7 cellular contexts compared by ENCODE assay signal in the genomic region with DNA sequence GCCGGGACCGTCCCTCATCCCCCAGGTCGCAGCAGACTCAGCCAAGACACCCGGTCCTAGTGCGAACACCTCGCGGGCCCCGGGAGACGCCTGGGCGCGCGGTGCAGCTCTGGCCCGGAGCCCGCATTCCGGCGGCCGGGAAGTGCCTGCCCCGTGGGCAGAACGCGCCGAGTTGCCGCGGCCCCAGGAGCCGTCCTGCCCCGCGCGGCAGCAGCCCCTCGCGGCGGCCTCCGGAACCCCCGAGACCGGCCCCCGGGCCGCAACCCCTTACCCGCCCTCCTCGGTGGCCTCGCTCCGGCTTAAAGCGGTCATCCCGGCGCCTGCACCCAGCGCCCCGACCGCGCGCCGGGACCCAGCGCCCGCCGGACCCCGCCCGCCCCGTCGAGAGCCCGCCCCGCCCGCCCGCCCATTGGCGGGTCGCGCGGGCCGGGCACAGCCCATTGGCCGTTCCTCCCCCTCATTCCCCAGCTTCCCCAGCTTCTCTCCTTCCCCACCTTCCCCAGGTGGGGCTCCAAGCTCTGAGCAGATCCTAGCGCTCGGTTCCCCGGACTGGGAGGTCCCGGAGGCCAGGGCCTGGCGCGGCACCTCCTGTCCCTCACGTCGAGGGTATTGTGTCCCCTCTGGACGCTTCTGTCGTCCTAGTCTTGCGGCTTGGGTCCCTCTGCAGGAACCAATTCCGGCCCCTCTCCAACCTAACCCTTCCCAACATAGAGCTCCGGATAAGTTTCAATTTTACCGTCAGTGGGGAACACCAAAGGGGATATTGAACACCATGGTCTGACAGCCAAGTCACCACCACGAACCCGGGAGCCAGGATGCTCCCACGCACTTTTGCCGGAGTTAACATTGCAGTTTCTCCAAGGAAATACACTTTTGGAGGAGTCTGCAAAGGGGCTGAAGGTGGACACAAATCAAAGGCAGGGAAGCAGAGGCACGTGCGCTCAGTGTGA. TPM values are rescaled to one million over a fixed set of nuclear protein-coding genes. Genes with fewer than 3 reads are reported as not detected.
A peak's percentile ranks its signal among the peaks of the same experiment; 100 is the strongest.
DNase-seq lines count a peak whose midpoint lies in the region; ATAC-seq and TF ChIP-seq lines count a peak whose summit lies in the region.

A gene (minus strand): TSS at position 328 of the 950 bp plus-strand sequence.

- H3K4me3 ChIP-seq in right cardiac atrium (ENCODE audit: low read length): peak within 1 kb of the TSS; percentile 57
- H3K4me3 ChIP-seq in sigmoid colon: peak within 1 kb of the TSS; percentile 7 to 57 (median 48)

- DNase-seq in GM13977 (ENCODE audit: low spot score): peak; percentile 85
- peak; percentile 45 for DNase-seq in NCI-H1105 treated with DMSO at 0.1 percent for 48 hours (lab: John Stamatoyannopoulos, UW)
- peak in 1 of 2 donors; percentile 45 for DNase-seq in activated naive CD4-positive, alpha-beta T cell treated with anti-CD3 and anti-CD28 coated beads, Interleukin-2, amount 50 U/mL, for 72 hours (ENCODE audit: low spot score in 2 of 2)
- DNase-seq in right cardiac atrium: peak in 1 of 3 donors; percentile 63
- DNase-seq in sigmoid colon: no peak
- no peak for DNase-seq in OCI-M2 (lab: John Stamatoyannopoulos, UW; ENCODE audit: unreplicated experiment)

- no peak for TF ChIP-seq CTCF in GM13977 (IDR thresholded peaks at IDR 0.05; ENCODE audit: extremely low read depth, insufficient read depth, missing control alignments)
- no peak for TF ChIP-seq CTCF in sigmoid colon (IDR thresholded peaks at IDR 0.05)

- WGBS in right cardiac atrium: 8% methylated on average over 84 of the region's 85 CpGs
- WGBS in sigmoid colon, 2 donors: 13% methylated on average over 85 of the region's 85 CpGs

- peak within 1 kb of the TSS; percentile 60 to 98 for H3K27ac Mint-ChIP-seq in activated naive CD4-positive, alpha-beta T cell treated with anti-CD3 and anti-CD28 coated beads, Interleukin-2, amount 50 U/mL, for 72 hours

- intact Hi-C loops in right cardiac atrium (cut with DNase I) (loop anchor here in 1 of 4 donors (5.0 kb wide), 1 partner anchor 75 kb away; a partner anchor contains a TSS), sigmoid colon (cut with DNase I) (loop anchor here (2.0 to 5.0 kb wide), 2 partner anchors 75 to 90 kb away; a partner anchor contains a TSS)

- TF ChIP-seq POLR2A in sigmoid colon (IDR thresholded peaks at IDR 0.05): no peak

- ATAC-seq in activated naive CD4-positive, alpha-beta T cell treated with anti-CD3 and anti-CD28 coated beads, Interleukin-2, amount 50 U/mL, for 72 hours: peak; percentile 42 to 43
- peak; percentile 43 to 50 for ATAC-seq in right cardiac atrium
- no peak for ATAC-seq in GM21390 (IDR thresholded peaks at IDR 0.05; ENCODE audit: unreplicated experiment)

- no peaks in the 10 kb centered on the region for H3K27me3 ChIP-seq in right cardiac atrium (ENCODE audit: control insufficient read depth, insufficient read depth)
- peaks cover 0 to 38% (median 16%) of the 10 kb centered on the region in 3 donors for H3K27me3 ChIP-seq in sigmoid colon

- H3K9me3 ChIP-seq in right cardiac atrium (ENCODE audit: control insufficient read depth, low read length) (no peaks in the 10 kb centered on the region), sigmoid colon (no peaks in the 10 kb centered on the region)

- H3K4me1 ChIP-seq in right cardiac atrium (ENCODE audit: control insufficient read depth, insufficient read depth, low read length): peaks cover 13% of the 10 kb centered on the region
- H3K4me1 ChIP-seq in sigmoid colon: peaks cover 0 to 11% (median 10%) of the 10 kb centered on the region in 4 donors

- H3K9me3 Mint-ChIP-seq in activated naive CD4-positive, alpha-beta T cell treated with anti-CD3 and anti-CD28 coated beads, Interleukin-2, amount 50 U/mL, for 72 hours: no peaks in the 10 kb centered on the region

- in situ Hi-C loops in GM13977 (cut with MboI; ENCODE audit: low pct_unique_long_range_greater_than_20kb, low sequenced_read_pairs, unreplicated experiment): no loop called here

- peaks cover 12 to 19% of the 10 kb centered on the region in 2 donors for H3K36me3 Mint-ChIP-seq in activated naive CD4-positive, alpha-beta T cell treated with anti-CD3 and anti-CD28 coated beads, Interleukin-2, amount 50 U/mL, for 72 hours

- TF ChIP-seq EP300 in sigmoid colon (IDR thresholded peaks at IDR 0.05): no peak

- H3K27ac ChIP-seq in right cardiac atrium (ENCODE audit: low read length) (no peak within 1 kb of the TSS), sigmoid colon (no peak within 1 kb of the TSS)

- peaks cover 18 to 42% (median 31%) of the 10 kb centered on the region in 4 donors for H3K36me3 ChIP-seq in sigmoid colon

RNA-seq across cellular contexts. Expression of the gene that starts here (rescaled TPM):
- not detected for total RNA-seq in activated naive CD4-positive, alpha-beta T cell treated with anti-CD3 and anti-CD28 coated beads, Interleukin-2, amount 50 U/mL, for 72 hours
- total RNA-seq in right cardiac atrium: under 1 TPM in 3 of 4 donors, not detected in 1; 0.40 to 0.71 (median 0.48) TPM
- polyA plus RNA-seq in right cardiac atrium: 0.14 TPM
- total RNA-seq in sigmoid colon: 1 to 10 TPM in 1 of 4 donors, under 1 TPM in 3; 0.16 to 2.6 (median 0.50) TPM
- 1 to 10 TPM in 2 of 3 donors, not detected in 1; 2.5 to 4.3 TPM for polyA plus RNA-seq in sigmoid colon

Comparison
In these comparisons a context has a peak if more than half of its experiments do, and no peak if none do; other contexts are left out.
1. Peak in ATAC-seq in activated naive CD4-positive, alpha-beta T cell treated with anti-CD3 and anti-CD28 coated beads, Interleukin-2, amount 50 U/mL, for 72 hours; RNA of the gene not detected or under 1 TPM.
2. Peak in ATAC-seq and H3K4me3 ChIP-seq in right cardiac atrium; RNA of the gene not detected or under 1 TPM.
3. DNase-seq: peak in GM13977 (single experiment) and NCI-H1105 treated with DMSO at 0.1 percent for 48 hours (single experiment); none in sigmoid colon (single experiment) and OCI-M2 (single experiment).